Comparison of ENCODE assay signal across 16 cellular contexts in the genomic region with DNA sequence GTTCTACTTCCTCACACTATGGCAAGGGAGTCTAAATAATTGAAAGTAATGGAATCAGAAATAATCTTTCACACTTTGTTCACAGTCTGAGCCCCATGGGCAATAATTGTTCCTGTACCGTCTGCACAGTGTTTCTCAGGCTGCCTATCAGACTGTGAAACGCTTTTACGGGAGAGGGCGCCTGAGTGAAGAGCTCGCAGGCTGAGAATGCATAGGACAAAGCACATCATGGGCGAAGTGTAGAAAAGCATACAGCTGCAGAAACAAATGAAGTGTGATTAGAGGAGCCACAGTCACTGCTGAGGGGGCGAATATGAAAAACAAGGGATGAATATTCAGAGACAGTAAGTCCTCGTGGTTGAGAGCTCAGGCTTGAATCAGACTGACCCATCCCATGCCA.
DNase-seq lines count a peak whose midpoint lies in the region; ATAC-seq and TF ChIP-seq lines count a peak whose summit lies in the region.
"Had no signal": no experiment of that assay in that cellular context is flagged by ENCODE, and none has a peak within 500 bp of the region (broad histone marks: within the 10 kb centered on the region; RNA-seq: fewer than 3 reads in every experiment).

No MANE protein-coding gene starts in this region.

- no peak overlapping the region for H4K8ac ChIP-seq in IMR-90 (ENCODE audit: low read depth in 2 of 2, low read length in 2 of 2)
- H4K8ac ChIP-seq in neuronal stem cell (ENCODE audit: low read depth, low read length): no peak overlapping the region

- H3K4me1 ChIP-seq in IMR-90 (ENCODE audit: control insufficient read depth, insufficient read depth, low read length) (no peaks in the 10 kb centered on the region), neuronal stem cell (ENCODE audit: control insufficient read depth in 2 of 2, insufficient read depth in 1 of 2, low read depth in 1 of 2, low read length in 2 of 2) (peaks cover 4 to 8% of the 10 kb centered on the region in 2 donors), colonic mucosa (no peaks in the 10 kb centered on the region), mammary epithelial cell (ENCODE audit: insufficient read depth, low read length) (no peaks in the 10 kb centered on the region)
- H3K4me1 ChIP-seq: suprapubic skin had no signal

- H3K18ac ChIP-seq in IMR-90 (ENCODE audit: low read depth, low read length): no peak overlapping the region
- H3K18ac ChIP-seq in neuronal stem cell (ENCODE audit: low read length): no peak overlapping the region

- no peak overlapping the region for H4K91ac ChIP-seq in IMR-90 (ENCODE audit: insufficient read depth, low read depth, low read length)
- H4K91ac ChIP-seq in neuronal stem cell (ENCODE audit: low read depth, low read length, poor library complexity): no peak overlapping the region

- H3K36me3 ChIP-seq in IMR-90 (ENCODE audit: control insufficient read depth, insufficient read depth, low read length): no peaks in the 10 kb centered on the region
- no peaks in the 10 kb centered on the region for H3K36me3 ChIP-seq in neuronal stem cell (replicated peaks in 1 of 2; ENCODE audit: control insufficient read depth in 2 of 2, insufficient read depth in 2 of 2, low read length in 2 of 2)
- no peaks in the 10 kb centered on the region for H3K36me3 ChIP-seq in colonic mucosa
- H3K36me3 ChIP-seq in mammary epithelial cell (ENCODE audit: insufficient read depth, low read length): no peaks in the 10 kb centered on the region
- H3K36me3 ChIP-seq: suprapubic skin had no signal

- no peaks in the 10 kb centered on the region for H3K9me3 ChIP-seq in IMR-90 (ENCODE audit: control insufficient read depth, insufficient read depth, low read length)
- H3K9me3 ChIP-seq in neuronal stem cell (replicated peaks in 1 of 2; ENCODE audit: control insufficient read depth in 2 of 2, insufficient read depth in 1 of 2, low read depth in 1 of 2, low read length in 2 of 2): peaks cover 2% of the 10 kb centered on the region in 2 donors
- H3K9me3 ChIP-seq in colonic mucosa: no peaks in the 10 kb centered on the region
- no peaks in the 10 kb centered on the region for H3K9me3 ChIP-seq in mammary epithelial cell (replicated peaks; ENCODE audit: insufficient read depth, low read length)
- H3K9me3 ChIP-seq: suprapubic skin had no signal

- TF ChIP-seq CTCF in IMR-90 (conservative IDR thresholded peaks at IDR 0.05; ENCODE audit: low read depth, low read length) (no peak; the same call in 1 of the 2 replicates), fibroblast of the aortic adventitia (IDR thresholded peaks at IDR 0.05; ENCODE audit: insufficient read depth, low read length) (peak; percentile 4), colonic mucosa (IDR thresholded peaks at IDR 0.05) (no peak), mammary epithelial cell (conservative IDR thresholded peaks at IDR 0.05 in 1 of 2, IDR thresholded peaks at IDR 0.05 in 1 of 2; ENCODE audit: extremely low read depth in 1 of 2, insufficient read depth in 1 of 2, low read depth in 1 of 2, low read length in 2 of 2) (no peak)

- ATAC-seq in IMR-90 (ENCODE audit: low read depth): peak; percentile 85

- H3K23ac ChIP-seq in IMR-90 (ENCODE audit: low read depth, low read length) (no peak overlapping the region), neuronal stem cell (ENCODE audit: low read depth, low read length, poor library complexity) (no peak overlapping the region)

- CTCF ChIA-PET in IMR-90 (lab: Yijun Ruan, JAX): no interaction called here
- CTCF ChIA-PET in mammary epithelial cell (lab: Charles Lee; ENCODE audit: low non-redundant PET): no interaction called here

- no peaks in the 10 kb centered on the region for H4K20me1 ChIP-seq in IMR-90 (ENCODE audit: insufficient read depth, low read length)
- no peaks in the 10 kb centered on the region for H4K20me1 ChIP-seq in mammary epithelial cell (ENCODE audit: insufficient read depth, low read length)

- no peaks in the 10 kb centered on the region for H3K36me3 Mint-ChIP-seq in activated T-helper 1 cell treated with anti-CD3 and anti-CD28 coated beads, Interleukin-12 subunit alpha, Interleukin-12 subunit beta, Interleukin-2, Interleukin-4 antibody, amounts not matched to agents 30 ng/mL and 10 ng/mL and 1 ng/mL, durations not matched to agents 14 hours and 24 hours and 36 hours (ENCODE audit: low read depth)
- H3K36me3 Mint-ChIP-seq: activated naive CD8-positive, alpha-beta T cell treated with anti-CD3 and anti-CD28 coated beads for 36 hours had no signal

- H2BK5ac ChIP-seq in IMR-90 (ENCODE audit: low read depth, low read length, poor library complexity, severe bottlenecking): no peak overlapping the region
- no peak overlapping the region for H2BK5ac ChIP-seq in neuronal stem cell (ENCODE audit: low read length)

- H3K4me3 Mint-ChIP-seq in activated T-helper 1 cell treated with anti-CD3 and anti-CD28 coated beads, Interleukin-12 subunit alpha, Interleukin-12 subunit beta, Interleukin-2, Interleukin-4 antibody, amounts not matched to agents 30 ng/mL and 10 ng/mL and 1 ng/mL, durations not matched to agents 14 hours and 24 hours and 36 hours: no peak overlapping the region
- H3K4me3 Mint-ChIP-seq: activated naive CD8-positive, alpha-beta T cell treated with anti-CD3 and anti-CD28 coated beads for 36 hours; T-helper 2 cell treated with Interferon-gamma antibody and Interleukin-4, amounts not matched to agents 5 μg/mL and 100 μg/mL, for 36 hours had no signal

- H3K4ac ChIP-seq in IMR-90 (ENCODE audit: low read depth, low read length) (no peak overlapping the region), neuronal stem cell (ENCODE audit: low read length) (no peak overlapping the region)

- H4K5ac ChIP-seq in IMR-90 (ENCODE audit: low read depth, low read length): no peak overlapping the region

- H3K79me2 ChIP-seq in mammary epithelial cell (ENCODE audit: insufficient read depth, low read length): no peaks in the 10 kb centered on the region

- H2BK12ac ChIP-seq in neuronal stem cell (ENCODE audit: low read length): no peak overlapping the region

- DNase-seq in IMR-90: peak; percentile 12
- peak; percentile 40 for DNase-seq in SK-MEL-5 (ENCODE audit: low read depth, low spot score)
- peak; percentile 16 for DNase-seq in fibroblast of the aortic adventitia (ENCODE audit: low read depth)
- DNase-seq in neuronal stem cell (ENCODE audit: low spot score): peak; percentile 8
- no peak for DNase-seq in colonic mucosa
- no peak for DNase-seq in mammary epithelial cell
- DNase-seq in NOMO-1 (lab: John Stamatoyannopoulos, UW; ENCODE audit: unreplicated experiment in 2 of 2): no peak
- no peak for DNase-seq in activated T-helper 1 cell treated with anti-CD3 and anti-CD28 coated beads, Interleukin-12 subunit alpha, Interleukin-12 subunit beta, Interleukin-2, Interleukin-4 antibody, amounts not matched to agents 30 ng/mL and 10 ng/mL and 1 ng/mL, durations not matched to agents 14 hours and 24 hours and 36 hours (ENCODE audit: low spot score)
- DNase-seq: activated naive CD8-positive, alpha-beta T cell treated with anti-CD3 and anti-CD28 coated beads for 36 hours; effector memory CD4-positive, alpha-beta T cell; glutamatergic neuron; NCI-H1105 treated with DMSO at 0.1 percent for 48 hours; NK-92 treated with Interleukin-12 subunit alpha and Interleukin-12 subunit beta, amount 100 ng/mL, for 24 hours had no signal

- no peak overlapping the region for H3K56ac ChIP-seq in IMR-90 (ENCODE audit: extremely low read depth, insufficient read depth, low read length)

- WGBS in IMR-90 (ENCODE audit: extremely low coverage in 2 of 2, insufficient read length in 1 of 2), 2 experiments: 6% methylated on average over 5 of the region's 8 CpGs; no CpG with 5 or more reads in 1 of the 2 experiments
- no CpG with 5 or more reads among the region's 8 CpGs for WGBS in neuronal stem cell (ENCODE audit: extremely low coverage in 2 of 2, insufficient read length in 2 of 2, insufficient replicate concordance in 1 of 2), 2 donors
- 78% methylated on average over 8 of the region's 8 CpGs for WGBS in mammary epithelial cell (ENCODE audit: low coverage, missing lambda C conversion rate)

- dilution Hi-C loops in IMR-90 (cut with HindIII; ENCODE audit: low sequenced_read_pairs, unreplicated experiment): no loop called here
- dilution Hi-C loops in mammary epithelial cell (cut with HindIII; ENCODE audit: low sequenced_read_pairs): no loop called here

- intact Hi-C loops in IMR-90 (cut with micrococcal nuclease) (loop anchor here (2.0 kb wide), 1 partner anchor 524 kb away; a partner anchor contains a TSS), colonic mucosa (cut with DNase I) (no loop called here), mammary epithelial cell (cut with micrococcal nuclease) (no loop called here)
- intact Hi-C loops in activated T-helper 1 cell treated with anti-CD3 and anti-CD28 coated beads, Interleukin-12 subunit alpha, Interleukin-12 subunit beta, Interleukin-2, Interleukin-4 antibody, amounts not matched to agents 30 ng/mL and 10 ng/mL and 1 ng/mL, durations not matched to agents 14 hours and 24 hours and 36 hours (cut with micrococcal nuclease): no loop called here

- no peak overlapping the region for H3K27ac ChIP-seq in IMR-90 (ENCODE audit: insufficient read depth, low read length)
- no peak overlapping the region for H3K27ac ChIP-seq in neuronal stem cell (replicated peaks; ENCODE audit: low read length)
- H3K27ac ChIP-seq in colonic mucosa: no peak overlapping the region
- H3K27ac ChIP-seq in mammary epithelial cell (ENCODE audit: insufficient read depth, low read depth, low read length): no peak overlapping the region
- H3K27ac ChIP-seq: suprapubic skin had no signal

- H3K4me1 Mint-ChIP-seq in activated T-helper 1 cell treated with anti-CD3 and anti-CD28 coated beads, Interleukin-12 subunit alpha, Interleukin-12 subunit beta, Interleukin-2, Interleukin-4 antibody, amounts not matched to agents 30 ng/mL and 10 ng/mL and 1 ng/mL, durations not matched to agents 14 hours and 24 hours and 36 hours (ENCODE audit: low read depth): peaks cover 5% of the 10 kb centered on the region

- POLR2A ChIA-PET in IMR-90 (lab: Charles Lee; ENCODE audit: unreplicated experiment): no interaction called here

- no peaks in the 10 kb centered on the region; the same call in 1 of the 2 replicates for H3K27me3 ChIP-seq in IMR-90 (ENCODE audit: control insufficient read depth, insufficient read depth, low read length)
- H3K27me3 ChIP-seq in neuronal stem cell (ENCODE audit: control insufficient read depth in 3 of 3, insufficient read depth in 3 of 3, low read depth in 1 of 3, low read length in 3 of 3): no peaks in the 10 kb centered on the region
- no peaks in the 10 kb centered on the region for H3K27me3 ChIP-seq in colonic mucosa
- peaks cover 2% of the 10 kb centered on the region for H3K27me3 ChIP-seq in mammary epithelial cell (ENCODE audit: insufficient read depth, low read length)
- H3K27me3 ChIP-seq: suprapubic skin had no signal

- no peak overlapping the region for H2AFZ ChIP-seq in IMR-90 (replicated peaks; ENCODE audit: low read length, poor library complexity)
- H2AFZ ChIP-seq in neuronal stem cell (ENCODE audit: low read length): peak overlapping the region; percentile 89
- H2AFZ ChIP-seq in mammary epithelial cell (ENCODE audit: low read depth, low read length): no peak overlapping the region

- H2BK15ac ChIP-seq in IMR-90 (ENCODE audit: low read depth, low read length): no peak overlapping the region
- no peak overlapping the region for H2BK15ac ChIP-seq in neuronal stem cell (ENCODE audit: low read length)

- H3K4me2 ChIP-seq in IMR-90 (ENCODE audit: low read depth, low read length): no peak overlapping the region
- no peak overlapping the region for H3K4me2 ChIP-seq in neuronal stem cell (ENCODE audit: insufficient read depth, low read length, poor library complexity, severe bottlenecking)
- H3K4me2 ChIP-seq in mammary epithelial cell (ENCODE audit: insufficient read depth, low read depth, low read length): no peak overlapping the region

- no peaks in the 10 kb centered on the region for H3K9me1 ChIP-seq in IMR-90 (ENCODE audit: insufficient read depth, low read length)

- BruUV-seq in IMR-90 (replicated peaks; lab: Mats Ljungman, UMichigan): no TSS peak
- no TSS peak for BruUV-seq in mammary epithelial cell (replicated peaks; lab: Mats Ljungman, UMichigan)

- peaks cover 3% of the 10 kb centered on the region for H3K27me3 Mint-ChIP-seq in activated T-helper 1 cell treated with anti-CD3 and anti-CD28 coated beads, Interleukin-12 subunit alpha, Interleukin-12 subunit beta, Interleukin-2, Interleukin-4 antibody, amounts not matched to agents 30 ng/mL and 10 ng/mL and 1 ng/mL, durations not matched to agents 14 hours and 24 hours and 36 hours (ENCODE audit: insufficient read depth)
- H3K27me3 Mint-ChIP-seq: activated naive CD8-positive, alpha-beta T cell treated with anti-CD3 and anti-CD28 coated beads for 36 hours had no signal

- no peak overlapping the region for H3K9ac ChIP-seq in IMR-90 (ENCODE audit: low read depth, low read length)
- no peak overlapping the region for H3K9ac ChIP-seq in neuronal stem cell (ENCODE audit: low read depth, low read length, poor library complexity)
- no peak overlapping the region for H3K9ac ChIP-seq in colonic mucosa (ENCODE audit: low read depth in 2 of 2, low read length in 2 of 2)
- H3K9ac ChIP-seq in mammary epithelial cell (ENCODE audit: insufficient read depth, low read length): no peak overlapping the region

- no peaks in the 10 kb centered on the region for H3K79me1 ChIP-seq in IMR-90 (ENCODE audit: low read depth in 1 of 2, low read length in 2 of 2)
- H3K79me1 ChIP-seq in neuronal stem cell (ENCODE audit: low read depth, low read length): no peaks in the 10 kb centered on the region

- no peak overlapping the region for H2AK9ac ChIP-seq in IMR-90 (replicated peaks; ENCODE audit: low read depth, low read length, poor library complexity)

- H3K27ac Mint-ChIP-seq in activated T-helper 1 cell treated with anti-CD3 and anti-CD28 coated beads, Interleukin-12 subunit alpha, Interleukin-12 subunit beta, Interleukin-2, Interleukin-4 antibody, amounts not matched to agents 30 ng/mL and 10 ng/mL and 1 ng/mL, durations not matched to agents 14 hours and 24 hours and 36 hours: no peak overlapping the region
- H3K27ac Mint-ChIP-seq: activated naive CD8-positive, alpha-beta T cell treated with anti-CD3 and anti-CD28 coated beads for 36 hours; T-helper 2 cell treated with Interferon-gamma antibody and Interleukin-4, amounts not matched to agents 5 μg/mL and 100 μg/mL, for 36 hours had no signal

- TF ChIP-seq POLR2A in IMR-90 (IDR thresholded peaks at IDR 0.05; ENCODE audit: low read depth, low read length): no peak

- no peak overlapping the region for H2BK20ac ChIP-seq in IMR-90 (ENCODE audit: low read depth, low read length)

- H3K14ac ChIP-seq in IMR-90 (replicated peaks; ENCODE audit: low read depth, low read length) (no peak overlapping the region), neuronal stem cell (ENCODE audit: low read length) (no peak overlapping the region)

- H2AK5ac ChIP-seq in IMR-90 (ENCODE audit: low read depth, low read length) (no peak overlapping the region), neuronal stem cell (ENCODE audit: low read depth, low read length) (no peak overlapping the region)

- peaks cover 8% of the 10 kb centered on the region for H3K9me3 Mint-ChIP-seq in activated T-helper 1 cell treated with anti-CD3 and anti-CD28 coated beads, Interleukin-12 subunit alpha, Interleukin-12 subunit beta, Interleukin-2, Interleukin-4 antibody, amounts not matched to agents 30 ng/mL and 10 ng/mL and 1 ng/mL, durations not matched to agents 14 hours and 24 hours and 36 hours

- H2BK120ac ChIP-seq in IMR-90 (ENCODE audit: low read depth, low read length): no peak overlapping the region
- H2BK120ac ChIP-seq in neuronal stem cell (ENCODE audit: low read depth, low read length): no peak overlapping the region

- TF ChIP-seq RAD21 in IMR-90 (IDR thresholded peaks at IDR 0.05; ENCODE audit: low read length): no peak

- H3K4me3 ChIP-seq in IMR-90 (ENCODE audit: insufficient read depth, low read depth, low read length): no peak overlapping the region
- H3K4me3 ChIP-seq in fibroblast of the aortic adventitia (ENCODE audit: low read depth, low read length): no peak overlapping the region
- H3K4me3 ChIP-seq in neuronal stem cell (ENCODE audit: low read length in 2 of 2): no peak overlapping the region
- no peak overlapping the region for H3K4me3 ChIP-seq in colonic mucosa
- H3K4me3 ChIP-seq in mammary epithelial cell (replicated peaks in 1 of 3; ENCODE audit: insufficient read depth in 1 of 3, low read depth in 2 of 3, low read length in 3 of 3): no peak overlapping the region
- H3K4me3 ChIP-seq: lung, suprapubic skin had no signal

- in situ Hi-C loops in IMR-90 (cut with MboI; ENCODE audit: low sequenced_read_pairs): no loop called here
- in situ Hi-C loops in SK-MEL-5 (cut with HindIII; ENCODE audit: low pct_unique_long_range_greater_than_20kb, low sequenced_read_pairs): no loop called here
- in situ Hi-C loops in mammary epithelial cell (cut with MboI; ENCODE audit: low sequenced_read_pairs in 2 of 2): no loop called here

Comparison
In these comparisons a context has a peak if more than half of its experiments do, and no peak if none do; other contexts are left out.
1. DNase-seq: peak in IMR-90 (single experiment), SK-MEL-5 (single experiment), fibroblast of the aortic adventitia (single experiment) and neuronal stem cell (single experiment); none in colonic mucosa (single experiment), mammary epithelial cell (single experiment), NOMO-1 (0 of 2) and activated T-helper 1 cell treated with anti-CD3 and anti-CD28 coated beads, Interleukin-12 subunit alpha, Interleukin-12 subunit beta, Interleukin-2, Interleukin-4 antibody, amounts not matched to agents 30 ng/mL and 10 ng/mL and 1 ng/mL, durations not matched to agents 14 hours and 24 hours and 36 hours (single experiment).